In genomic region chr16:685967-686366, GRCh38 we compare ENCODE assay signal across 9 cellular contexts. TPM values are rescaled to one million over a fixed set of nuclear protein-coding genes. Genes with fewer than 3 reads are reported as not detected.
DNase-seq lines count a peak whose midpoint lies in the region; ATAC-seq, FAIRE-seq and TF ChIP-seq lines count a peak whose summit lies in the region.
"Had no signal": no experiment of that assay in that cellular context is flagged by ENCODE, and none has a peak within 500 bp of the region (broad histone marks: within the 10 kb centered on the region; RNA-seq: fewer than 3 reads in every experiment).

No MANE protein-coding gene starts in this region.

- peak; percentile 15 for DNase-seq in NCI-H2171 (lab: John Stamatoyannopoulos, UW)
- DNase-seq in NCI-H2171 treated with DMSO at 0.1 percent for 48 hours (lab: John Stamatoyannopoulos, UW), result no peak
- peak; percentile 56 for DNase-seq in NB4 (ENCODE audit: low read depth)
- peak; percentile 16 for DNase-seq in bronchial epithelial cell (ENCODE audit: low read depth)
- DNase-seq in progenitor cell of endocrine pancreas (ENCODE audit: low spot score, unreplicated experiment), result no peak

- H3K27me3 Mint-ChIP-seq in progenitor cell of endocrine pancreas, result peaks cover 2% of the 10 kb centered on the region

- no peak for FAIRE-seq in bronchial epithelial cell (lab: Jason Lieb, UNC)
- FAIRE-seq: TTC549 had no signal

- peak overlapping the region; percentile 45 for H3K4me3 Mint-ChIP-seq in progenitor cell of endocrine pancreas (ENCODE audit: low read depth)

- H3K36me3 Mint-ChIP-seq in progenitor cell of endocrine pancreas (ENCODE audit: insufficient read depth), result peaks cover 10% of the 10 kb centered on the region

- no peaks in the 10 kb centered on the region for H3K27me3 ChIP-seq in bronchial epithelial cell (ENCODE audit: control insufficient read depth, insufficient read depth, low read length)

- no peaks in the 10 kb centered on the region for H3K9me3 Mint-ChIP-seq in progenitor cell of endocrine pancreas (ENCODE audit: low read depth)

- no peak for ATAC-seq in esophagus mucosa
- no peak for ATAC-seq in HG03175 (IDR thresholded peaks at IDR 0.05; ENCODE audit: unreplicated experiment)
- ATAC-seq in HG02981 (IDR thresholded peaks at IDR 0.05; ENCODE audit: unreplicated experiment), result no peak

- H3K36me3 ChIP-seq in bronchial epithelial cell (ENCODE audit: control insufficient read depth, insufficient read depth, low read length), result peaks cover 28% of the 10 kb centered on the region

- TF ChIP-seq CTCF in NB4 (IDR thresholded peaks at IDR 0.05; ENCODE audit: low read depth, low read length), result peak; percentile 50
- TF ChIP-seq CTCF in bronchial epithelial cell (IDR thresholded peaks at IDR 0.05; ENCODE audit: insufficient read depth, low read length, severe bottlenecking), result peak; percentile 66
- TF ChIP-seq CTCF in progenitor cell of endocrine pancreas (IDR thresholded peaks at IDR 0.05; ENCODE audit: unreplicated experiment), result peak; percentile 52

- no peak overlapping the region for H3K27ac Mint-ChIP-seq in progenitor cell of endocrine pancreas

- peaks cover 15% of the 10 kb centered on the region for H3K4me1 Mint-ChIP-seq in progenitor cell of endocrine pancreas (ENCODE audit: low read depth)

- H3K4me3 ChIP-seq in NB4 (ENCODE audit: low read depth, low read length) (no peak overlapping the region), bronchial epithelial cell (ENCODE audit: low read depth, low read length) (no peak overlapping the region)

- no peak for TF ChIP-seq POLR2A in NB4 (IDR thresholded peaks at IDR 0.05; ENCODE audit: extremely low read depth, insufficient read length)

RNA-seq across cellular contexts. Expression of gene JMJD8, which starts 1.8 kb away (rescaled TPM):
- total RNA-seq in bronchial epithelial cell (15.9 and 16.8 TPM in 2 replicates), progenitor cell of endocrine pancreas (52.2 and 55.1 TPM in 2 replicates), esophagus mucosa (31.7 TPM)

RNA-seq across cellular contexts. Expression of gene WDR24, which starts 4.2 kb away (rescaled TPM):
- total RNA-seq in bronchial epithelial cell (3.4 and 4.0 TPM in 2 replicates), progenitor cell of endocrine pancreas (18.1 and 18.9 TPM in 2 replicates), esophagus mucosa (7.4 TPM)

RNA-seq across cellular contexts. Expression of gene STUB1, which starts 5.8 kb away (rescaled TPM):
- total RNA-seq in bronchial epithelial cell, result 159 and 204 TPM in 2 replicates
- total RNA-seq in progenitor cell of endocrine pancreas, result 76.8 and 87.1 TPM in 2 replicates
- total RNA-seq in esophagus mucosa, result 87.5 TPM

RNA-seq across cellular contexts. Expression of gene RHBDL1, which starts 10.5 kb away (rescaled TPM):
- total RNA-seq in bronchial epithelial cell (9.2 and 14.0 TPM in 2 replicates), progenitor cell of endocrine pancreas (5.0 and 5.2 TPM in 2 replicates), esophagus mucosa (1.0 TPM)

RNA-seq across cellular contexts. Expression of gene RHOT2, which starts 18.0 kb away (rescaled TPM):
- total RNA-seq in bronchial epithelial cell (44.5 and 52.4 TPM in 2 replicates), progenitor cell of endocrine pancreas (153 and 167 TPM in 2 replicates), esophagus mucosa (58.7 TPM)

Comparison
In these comparisons a context has a peak if more than half of its experiments do, and no peak if none do; other contexts are left out.
1. DNase-seq: peak in NCI-H2171 (single experiment), NB4 (single experiment) and bronchial epithelial cell (single experiment); none in NCI-H2171 treated with DMSO at 0.1 percent for 48 hours (single experiment) and progenitor cell of endocrine pancreas (single experiment).
2. Peak in every context shown above with its lines, with median percentiles within 50 percentile points of each other: CTCF ChIP-seq.